Comparison of ENCODE assay signal across 20 cellular contexts in genomic region chr4:37305984-37306383, GRCh38.
DNase-seq lines count a peak whose midpoint lies in the region; ATAC-seq, FAIRE-seq and TF ChIP-seq lines count a peak whose summit lies in the region.
"Had no signal": no experiment of that assay in that cellular context is flagged by ENCODE, and none has a peak within 500 bp of the region (broad histone marks: within the 10 kb centered on the region; RNA-seq: fewer than 3 reads in every experiment).

No MANE protein-coding gene starts in this region.

- no peak for TF ChIP-seq CTCF in GM12878 (IDR thresholded peaks at IDR 0.05 in 2 of 3, conservative IDR thresholded peaks at IDR 0.05 in 1 of 3; ENCODE audit: control insufficient read depth in 2 of 3, extremely low read depth in 1 of 3, insufficient read depth in 1 of 3, low read depth in 3 of 3, low read length in 3 of 3)

- H3K27me3 ChIP-seq in GM12878 (replicated peaks in 1 of 2; ENCODE audit: control insufficient read depth in 2 of 2, insufficient read depth in 2 of 2, low read length in 1 of 2) = no peaks in the 10 kb centered on the region
- H3K27me3 ChIP-seq in GM23248 (replicated peaks; ENCODE audit: insufficient read depth) = no peaks in the 10 kb centered on the region
- H3K27me3 ChIP-seq: BLaER1 treated with 17β-estradiol and CSF1 and Interleukin-3, amounts not matched to agents 10 nM and 100 nM had no signal

- H3K4me3 ChIP-seq in GM12878 (no peak overlapping the region), GM23248 (no peak overlapping the region)
- H3K4me3 ChIP-seq: A549; BLaER1 treated with 17β-estradiol and CSF1 and Interleukin-3, amounts not matched to agents 10 nM and 100 nM had no signal

- RAD21 ChIA-PET in GM12878 (lab: Charles Lee; ENCODE audit: unreplicated experiment) = no interaction called here

- SMC1A ChIA-PET in GM12878 (lab: Charles Lee; ENCODE audit: uncharacterized antibody, unreplicated experiment) = no interaction called here

- DNase-seq in GM12878 (ENCODE audit: low read depth, low spot score) (no peak), NOMO-1 (lab: John Stamatoyannopoulos, UW; ENCODE audit: unreplicated experiment in 2 of 2) (no peak), NCI-H1048 (lab: John Stamatoyannopoulos, UW) (no peak), GM23248 (no peak)
- DNase-seq: AML-193; Caco-2; Calu3; CD4-positive, alpha-beta T cell; CD8-positive, alpha-beta T cell; DMS79 treated with DMSO at 0.1 percent for 48 hours; GF-D8 had no signal

- no peak overlapping the region for H3K9ac ChIP-seq in GM12878 (ENCODE audit: control insufficient read depth, insufficient read depth, low read length)
- no peak overlapping the region for H3K9ac ChIP-seq in GM23248
- H3K9ac ChIP-seq: BLaER1 treated with 17β-estradiol and CSF1 and Interleukin-3, amounts not matched to agents 10 nM and 100 nM had no signal

- TF ChIP-seq EP300 in GM12878 (IDR thresholded peaks at IDR 0.05; ENCODE audit: borderline replicate concordance in 1 of 2, control insufficient read depth in 1 of 2, low read depth in 2 of 2, low read length in 2 of 2) = no peak

- intact Hi-C loops in GM12878 (cut with micrococcal nuclease; ENCODE audit: unreplicated experiment) = no loop called here

- POLR2A ChIA-PET in GM12878 (lab: Charles Lee) = no interaction called here

- no peaks in the 10 kb centered on the region for H3K9me2 ChIP-seq in GM23248 (ENCODE audit: insufficient read depth)

- no peak for TF ChIP-seq POLR2A in GM12878 (IDR thresholded peaks at IDR 0.05; ENCODE audit: low read depth, low read length)

- H2AFZ ChIP-seq in GM12878 (ENCODE audit: control insufficient read depth, low read depth, low read length) (no peak overlapping the region), GM23248 (no peak overlapping the region)

- no peak for FAIRE-seq in GM12878 (lab: Jason Lieb, UNC)
- FAIRE-seq: A549, D721Med, G401.6, GM12892 had no signal

- no peaks in the 10 kb centered on the region for H3K36me3 ChIP-seq in GM12878 (ENCODE audit: control insufficient read depth in 2 of 2, insufficient read depth in 2 of 2, low read length in 1 of 2)
- no peaks in the 10 kb centered on the region for H3K36me3 ChIP-seq in GM23248 (ENCODE audit: low read depth)
- H3K36me3 ChIP-seq: BLaER1 treated with 17β-estradiol and CSF1 and Interleukin-3, amounts not matched to agents 10 nM and 100 nM had no signal

- H3K9me3 ChIP-seq in GM12878 (replicated peaks; ENCODE audit: control insufficient read depth, insufficient read depth, low read length) = no peaks in the 10 kb centered on the region; the same call in 2 of the 3 replicates
- H3K9me3 ChIP-seq in GM23248 (ENCODE audit: low read depth) = no peaks in the 10 kb centered on the region
- H3K9me3 ChIP-seq: A549 had no signal

- H4K20me1 ChIP-seq in GM12878 (ENCODE audit: control insufficient read depth, insufficient read depth) (no peaks in the 10 kb centered on the region), GM23248 (ENCODE audit: insufficient read depth) (no peaks in the 10 kb centered on the region)
- H4K20me1 ChIP-seq: BLaER1 treated with 17β-estradiol and CSF1 and Interleukin-3, amounts not matched to agents 10 nM and 100 nM had no signal

- no peaks in the 10 kb centered on the region for H3F3A ChIP-seq in GM23248 (ENCODE audit: insufficient read depth)

- H3K79me2 ChIP-seq in GM12878 (ENCODE audit: control insufficient read depth, insufficient read depth, low read length) (no peaks in the 10 kb centered on the region), GM23248 (ENCODE audit: insufficient read depth) (no peaks in the 10 kb centered on the region)

- H3K27ac ChIP-seq in GM12878 (ENCODE audit: control insufficient read depth, insufficient read depth) (no peak overlapping the region), GM23248 (no peak overlapping the region)
- H3K27ac ChIP-seq: 22Rv1; A549; BLaER1 treated with 17β-estradiol and CSF1 and Interleukin-3, amounts not matched to agents 10 nM and 100 nM; C4-2B had no signal

- H3K4me1 ChIP-seq in GM12878 (ENCODE audit: control insufficient read depth, insufficient read depth, low read length) (no peaks in the 10 kb centered on the region), GM23248 (ENCODE audit: insufficient read depth) (no peaks in the 10 kb centered on the region)
- H3K4me1 ChIP-seq: A549; BLaER1 treated with 17β-estradiol and CSF1 and Interleukin-3, amounts not matched to agents 10 nM and 100 nM; Caco-2 had no signal

- no peak for TF ChIP-seq RAD21 in GM12878 (IDR thresholded peaks at IDR 0.05; ENCODE audit: insufficient read depth, low read depth, low read length)

- no peak overlapping the region for H3K4me2 ChIP-seq in GM12878 (ENCODE audit: control insufficient read depth, insufficient read depth)
- no peak overlapping the region for H3K4me2 ChIP-seq in GM23248 (ENCODE audit: unreplicated experiment)
- H3K4me2 ChIP-seq: A549; BLaER1 treated with 17β-estradiol and CSF1 and Interleukin-3, amounts not matched to agents 10 nM and 100 nM had no signal

- peak; percentile 78 for ATAC-seq in GM18499 (IDR thresholded peaks at IDR 0.05; ENCODE audit: insufficient read depth, unreplicated experiment)
- ATAC-seq in GM19395 (IDR thresholded peaks at IDR 0.05; ENCODE audit: unreplicated experiment) = peak; percentile 60
- ATAC-seq in GM12878 = peak; percentile 36; the same call in 2 of the 3 replicates
- ATAC-seq: A549; CD8-positive, alpha-beta T cell had no signal

- CTCF ChIA-PET in GM12878 (lab: Yijun Ruan, JAX) = no interaction called here

- in situ Hi-C loops in GM12878 (cut with MboI) (no loop called here), GM23248 (cut with MboI) (no loop called here)

- BruUV-seq in GM12878 (replicated peaks; lab: Mats Ljungman, UMichigan) = no TSS peak

- 0% methylated on average over 1 of the region's 1 CpG for WGBS in GM12878 (ENCODE audit: insufficient coverage, insufficient replicate concordance, low lambda C conversion rate, missing lambda C conversion rate)
- 8 to 14% methylated on average over 1 of the region's 1 CpG for WGBS in GM23248 (ENCODE audit: low coverage in 1 of 2, low lambda C conversion rate in 2 of 2, missing lambda C conversion rate in 2 of 2), 2 experiments

TF ChIP-seq in GM12878, 131 proteins besides CTCF, POLR2A, EP300 and RAD21:
- no peak for TF ChIP-seq ATF7 (IDR thresholded peaks at IDR 0.05; ENCODE audit: low read depth)
- TF ChIP-seq RUNX3 (IDR thresholded peaks at IDR 0.05; ENCODE audit: low read length) = peak; percentile 19; the same call in 1 of the 2 replicates
- TF ChIP-seq, protein P1, sequence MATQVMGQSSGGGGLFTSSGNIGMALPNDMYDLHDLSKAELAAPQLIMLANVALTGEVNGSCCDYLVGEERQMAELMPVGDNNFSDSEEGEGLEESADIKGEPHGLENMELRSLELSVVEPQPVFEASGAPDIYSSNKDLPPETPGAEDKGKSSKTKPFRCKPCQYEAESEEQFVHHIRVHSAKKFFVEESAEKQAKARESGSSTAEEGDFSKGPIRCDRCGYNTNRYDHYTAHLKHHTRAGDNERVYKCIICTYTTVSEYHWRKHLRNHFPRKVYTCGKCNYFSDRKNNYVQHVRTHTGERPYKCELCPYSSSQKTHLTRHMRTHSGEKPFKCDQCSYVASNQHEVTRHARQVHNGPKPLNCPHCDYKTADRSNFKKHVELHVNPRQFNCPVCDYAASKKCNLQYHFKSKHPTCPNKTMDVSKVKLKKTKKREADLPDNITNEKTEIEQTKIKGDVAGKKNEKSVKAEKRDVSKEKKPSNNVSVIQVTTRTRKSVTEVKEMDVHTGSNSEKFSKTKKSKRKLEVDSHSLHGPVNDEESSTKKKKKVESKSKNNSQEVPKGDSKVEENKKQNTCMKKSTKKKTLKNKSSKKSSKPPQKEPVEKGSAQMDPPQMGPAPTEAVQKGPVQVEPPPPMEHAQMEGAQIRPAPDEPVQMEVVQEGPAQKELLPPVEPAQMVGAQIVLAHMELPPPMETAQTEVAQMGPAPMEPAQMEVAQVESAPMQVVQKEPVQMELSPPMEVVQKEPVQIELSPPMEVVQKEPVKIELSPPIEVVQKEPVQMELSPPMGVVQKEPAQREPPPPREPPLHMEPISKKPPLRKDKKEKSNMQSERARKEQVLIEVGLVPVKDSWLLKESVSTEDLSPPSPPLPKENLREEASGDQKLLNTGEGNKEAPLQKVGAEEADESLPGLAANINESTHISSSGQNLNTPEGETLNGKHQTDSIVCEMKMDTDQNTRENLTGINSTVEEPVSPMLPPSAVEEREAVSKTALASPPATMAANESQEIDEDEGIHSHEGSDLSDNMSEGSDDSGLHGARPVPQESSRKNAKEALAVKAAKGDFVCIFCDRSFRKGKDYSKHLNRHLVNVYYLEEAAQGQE (IDR thresholded peaks at IDR 0.05; ENCODE audit: low read depth, low read length) = no peak
